In the genomic region with DNA sequence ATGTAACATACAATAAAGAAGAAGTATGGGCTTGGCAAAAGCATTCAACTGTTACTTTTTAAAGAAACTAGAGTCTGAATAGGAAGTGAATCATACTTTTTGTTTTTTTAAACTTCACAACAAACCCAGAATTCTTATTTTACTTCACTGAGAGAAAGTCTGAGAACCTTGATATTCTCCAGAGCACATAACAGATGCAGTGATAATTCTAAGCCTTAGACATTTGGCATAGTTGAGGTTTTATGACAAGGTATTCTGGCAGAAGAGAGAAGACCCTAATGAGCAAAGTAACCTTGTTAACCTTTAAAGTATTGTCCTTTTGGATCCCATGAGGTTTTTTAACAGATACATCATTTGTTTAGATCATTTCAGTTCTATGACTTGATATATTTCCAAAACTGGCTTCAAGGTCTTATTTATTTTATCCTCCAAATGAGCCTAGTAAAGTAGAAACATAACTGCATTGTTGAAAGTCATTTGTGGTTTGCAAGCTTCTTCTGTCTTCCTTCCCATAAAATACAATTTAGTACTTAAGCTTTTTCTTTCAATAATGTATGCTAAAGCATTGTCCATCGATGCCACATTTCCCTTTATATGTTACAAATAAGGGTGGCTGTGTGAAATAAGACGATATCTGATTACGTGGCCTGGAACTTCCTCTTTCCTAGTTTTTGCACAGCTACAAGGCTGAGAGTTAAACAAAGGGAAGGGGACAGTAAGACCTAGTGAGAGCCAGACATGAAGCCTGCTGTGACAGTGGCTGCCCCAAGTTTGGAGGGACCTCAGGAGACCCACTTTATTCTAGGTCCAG, we compare ENCODE assay signal across 10 cellular contexts.
A peak's percentile ranks its signal among the peaks of the same experiment; 100 is the strongest.
DNase-seq lines count a peak whose midpoint lies in the region; ATAC-seq, FAIRE-seq and TF ChIP-seq lines count a peak whose summit lies in the region.
"Had no signal": no experiment of that assay in that cellular context is flagged by ENCODE, and none has a peak within 500 bp of the region (broad histone marks: within the 10 kb centered on the region; RNA-seq: fewer than 3 reads in every experiment).

No MANE protein-coding gene starts in this region.

- H3K9me3 Mint-ChIP-seq in activated naive CD4-positive, alpha-beta T cell treated with anti-CD3 and anti-CD28 coated beads, Interleukin-2, amount 50 U/mL, for 72 hours = peaks cover 5 to 13% of the 10 kb centered on the region in 2 donors
- H3K9me3 Mint-ChIP-seq: activated CD4-positive, alpha-beta memory T cell treated with anti-CD3 and anti-CD28 coated beads for 36 hours had no signal

- 9% methylated on average over 2 of the region's 3 CpGs for WGBS in mesenchymal stem cell

- peak overlapping the region; percentile 71 to 92 for H3K18ac ChIP-seq in mesenchymal stem cell (ENCODE audit: low read depth in 1 of 2, low read length in 2 of 2)

- H3K9me3 ChIP-seq in mesenchymal stem cell (ENCODE audit: control insufficient read depth, low read length) = no peaks in the 10 kb centered on the region

- H3K27me3 ChIP-seq in HL-60 (ENCODE audit: insufficient read depth, poor library complexity, severe bottlenecking) (no peaks in the 10 kb centered on the region), mesenchymal stem cell (ENCODE audit: control insufficient read depth in 1 of 2, insufficient read depth in 1 of 2, low read length in 2 of 2) (no peaks in the 10 kb centered on the region)

- no peak overlapping the region for H3K4me3 ChIP-seq in HL-60 (replicated peaks; ENCODE audit: insufficient read depth, low read length)
- no peak overlapping the region for H3K4me3 ChIP-seq in mesenchymal stem cell (ENCODE audit: insufficient read depth in 1 of 2, low read depth in 1 of 2, low read length in 2 of 2)

- TF ChIP-seq CTCF in HL-60 (IDR thresholded peaks at IDR 0.05; ENCODE audit: insufficient read depth, low read length) = no peak

- H3K27ac ChIP-seq in HL-60 (replicated peaks) (no peak overlapping the region), mesenchymal stem cell (ENCODE audit: low read length, poor library complexity, severe bottlenecking) (peak overlapping the region; percentile 85)

- no peak overlapping the region for H3K4me2 ChIP-seq in mesenchymal stem cell (ENCODE audit: low read length, poor library complexity, severe bottlenecking)

- H3K23ac ChIP-seq in mesenchymal stem cell (ENCODE audit: low read length in 2 of 2) = no peak overlapping the region

- ATAC-seq in HG03571 (IDR thresholded peaks at IDR 0.05; ENCODE audit: unreplicated experiment) = no peak
- no peak for ATAC-seq in activated naive CD4-positive, alpha-beta T cell treated with anti-CD3 and anti-CD28 coated beads, Interleukin-2, amount 50 U/mL, for 72 hours

- no peak overlapping the region for H2BK5ac ChIP-seq in mesenchymal stem cell (ENCODE audit: low read depth, low read length, poor library complexity, severe bottlenecking)

- H3K27ac Mint-ChIP-seq in activated naive CD4-positive, alpha-beta T cell treated with anti-CD3 and anti-CD28 coated beads, Interleukin-2, amount 50 U/mL, for 72 hours = no peak overlapping the region
- H3K27ac Mint-ChIP-seq: activated CD4-positive, alpha-beta memory T cell treated with anti-CD3 and anti-CD28 coated beads for 36 hours had no signal

- peak overlapping the region; percentile 81 to 89 for H2BK12ac ChIP-seq in mesenchymal stem cell (ENCODE audit: low read length in 2 of 2)

- peak overlapping the region; percentile 21 for H3K9ac ChIP-seq in mesenchymal stem cell (ENCODE audit: low read length)

- H3K4me1 ChIP-seq in mesenchymal stem cell (ENCODE audit: control insufficient read depth, insufficient read depth, low read depth, low read length) = peaks cover 9% of the 10 kb centered on the region

- H3K36me3 Mint-ChIP-seq in activated naive CD4-positive, alpha-beta T cell treated with anti-CD3 and anti-CD28 coated beads, Interleukin-2, amount 50 U/mL, for 72 hours = peaks cover 0 to 18% of the 10 kb centered on the region in 2 donors
- H3K36me3 Mint-ChIP-seq: activated CD4-positive, alpha-beta memory T cell treated with anti-CD3 and anti-CD28 coated beads for 36 hours had no signal

- H3K79me1 ChIP-seq in mesenchymal stem cell (replicated peaks; ENCODE audit: low read length, poor library complexity, severe bottlenecking) = peaks cover 2% of the 10 kb centered on the region

- H2BK120ac ChIP-seq in mesenchymal stem cell (ENCODE audit: low read depth, low read length) = peak overlapping the region; percentile 29

- no peak for TF ChIP-seq POLR2A in GM12892 (IDR thresholded peaks at IDR 0.05; ENCODE audit: low read depth, low read length)

- peak overlapping the region in 1 of 2 experiments; percentile 69 for H3K14ac ChIP-seq in mesenchymal stem cell (ENCODE audit: low read length in 2 of 2)

- H2AFZ ChIP-seq in mesenchymal stem cell (ENCODE audit: low read depth, low read length) = peak overlapping the region; percentile 10

- peak overlapping the region; percentile 41 for H2AK5ac ChIP-seq in mesenchymal stem cell (ENCODE audit: low read length, severe bottlenecking)

- DNase-seq in AML-193 (lab: John Stamatoyannopoulos, UW) (peak; percentile 76 to 81), HL-60 (ENCODE audit: low read depth in 1 of 2, low spot score in 1 of 2) (peak; percentile 18 to 50), amniotic epithelial cell (ENCODE audit: low read depth) (peak; percentile 91), mesenchymal stem cell (peak; percentile 81), T-helper 9 cell (no peak), GM12892 (ENCODE audit: insufficient read length) (no peak)
- no peak for DNase-seq in activated naive CD4-positive, alpha-beta T cell treated with anti-CD3 and anti-CD28 coated beads, Interleukin-2, amount 50 U/mL, for 72 hours (ENCODE audit: low spot score in 2 of 2)
- DNase-seq: activated CD4-positive, alpha-beta memory T cell treated with anti-CD3 and anti-CD28 coated beads for 36 hours; NCI-H524 treated with DMSO at 0.1 percent for 48 hours had no signal

- no peaks in the 10 kb centered on the region for H3K36me3 ChIP-seq in mesenchymal stem cell (ENCODE audit: control insufficient read depth in 1 of 2, insufficient read depth in 2 of 2, low read depth in 1 of 2, low read length in 2 of 2)

- no peak overlapping the region for H2BK15ac ChIP-seq in mesenchymal stem cell (ENCODE audit: low read depth, poor library complexity, severe bottlenecking)

- peak overlapping the region; percentile 82 for H4K8ac ChIP-seq in mesenchymal stem cell (ENCODE audit: low read length)

- H4K91ac ChIP-seq in mesenchymal stem cell (ENCODE audit: low read length) = peak overlapping the region; percentile 45

- H3K4ac ChIP-seq in mesenchymal stem cell (ENCODE audit: low read depth in 1 of 2, low read length in 2 of 2) = peak overlapping the region; percentile 54 to 97

- no peak for FAIRE-seq in GM12892 (lab: Jason Lieb, UNC)

Comparison
In these comparisons a context has a peak if more than half of its experiments do, and no peak if none do; other contexts are left out.
1. DNase-seq: peak in AML-193 (2 of 2), HL-60 (2 of 2), amniotic epithelial cell (single experiment) and mesenchymal stem cell (single experiment); none in T-helper 9 cell (single experiment), activated naive CD4-positive, alpha-beta T cell treated with anti-CD3 and anti-CD28 coated beads, Interleukin-2, amount 50 U/mL, for 72 hours (0 of 2) and GM12892 (single experiment).